Comparison of ENCODE assay signal across 9 cellular contexts in the genomic region with DNA sequence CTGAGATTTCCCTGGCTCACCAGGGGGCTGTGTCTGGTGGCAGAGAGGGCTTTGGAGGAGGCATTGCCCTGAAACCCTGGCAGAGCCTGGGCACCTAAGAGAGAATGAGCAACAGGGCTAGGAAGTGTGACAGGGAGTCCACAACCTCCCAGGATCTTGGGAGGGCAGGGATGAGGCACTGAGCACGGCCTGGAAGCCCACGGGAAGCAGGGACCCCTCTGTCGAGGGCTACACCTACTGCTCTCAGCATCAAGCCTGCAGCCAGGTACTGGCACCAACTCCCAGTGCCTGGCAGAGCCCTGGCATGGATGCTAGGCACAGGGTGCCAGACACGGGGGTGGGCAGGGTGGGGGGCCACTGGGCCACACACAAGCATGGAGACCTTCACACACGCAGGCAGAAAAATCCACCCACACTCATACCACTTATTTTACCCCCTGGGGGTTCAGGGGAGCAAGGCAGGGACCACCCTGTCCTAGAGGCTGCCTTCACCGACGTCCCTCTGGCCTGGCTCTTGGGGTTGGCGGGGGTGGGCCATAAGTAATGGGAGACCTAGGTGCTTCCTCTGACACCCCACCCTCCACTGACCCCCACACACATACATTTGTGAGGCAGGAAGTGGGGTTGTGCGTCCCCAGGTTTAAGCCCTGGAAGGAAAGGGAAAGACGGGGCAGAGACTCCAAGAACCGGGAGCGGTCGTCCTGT. TPM values are rescaled to one million over a fixed set of nuclear protein-coding genes. Genes with fewer than 3 reads are reported as not detected.
DNase-seq lines count a peak whose midpoint lies in the region; ATAC-seq, FAIRE-seq and TF ChIP-seq lines count a peak whose summit lies in the region.
"Had no signal": no experiment of that assay in that cellular context is flagged by ENCODE, and none has a peak within 500 bp of the region (broad histone marks: within the 10 kb centered on the region; RNA-seq: fewer than 3 reads in every experiment).

No MANE protein-coding gene starts in this region.

- no peaks in the 10 kb centered on the region for H3K36me3 ChIP-seq in PC-3 (ENCODE audit: low read depth, low read length)
- H3K36me3 ChIP-seq in esophagus (ENCODE audit: control insufficient read depth in 2 of 2, insufficient read depth in 2 of 2, low read length in 1 of 2), result no peaks in the 10 kb centered on the region
- no peaks in the 10 kb centered on the region for H3K36me3 ChIP-seq in pancreas

- no peaks in the 10 kb centered on the region for H3K79me2 ChIP-seq in PC-3 (ENCODE audit: low read length)

- BruUV-seq in PC-3 (replicated peaks; lab: Mats Ljungman, UMichigan), result no TSS peak

- no peak overlapping the region for H3K27ac Mint-ChIP-seq in CD4-positive, alpha-beta T cell

- no peak for DNase-seq in CD4-positive, alpha-beta T cell
- no peak for DNase-seq in PC-3
- peak in 1 of 6 donors; percentile 42 for DNase-seq in pancreas
- no peak for DNase-seq in NCI-H2029 treated with DMSO at 0.1 percent for 48 hours (lab: John Stamatoyannopoulos, UW)
- no peak for DNase-seq in globus pallidus (ENCODE audit: low spot score)
- no peak for DNase-seq in NCI-H1105 treated with DMSO at 0.1 percent for 48 hours (lab: John Stamatoyannopoulos, UW)

- intact Hi-C loops in CD4-positive, alpha-beta T cell (cut with DNase I, micrococcal nuclease), result loop anchor here in 1 of 2 experiments (2.0 to 5.0 kb wide), 3 partner anchors 35 to 168 kb away; no protein-coding TSS in a partner anchor
- intact Hi-C loops in PC-3 (cut with micrococcal nuclease), result no loop called here
- intact Hi-C loops in pancreas (cut with DNase I), result loop anchor here in 2 of 3 donors (2.0 to 5.0 kb wide), 2 partner anchors 35 to 37 kb away; no protein-coding TSS in a partner anchor

- no peak for ATAC-seq in CD4-positive, alpha-beta T cell (ENCODE audit: poor library complexity)
- ATAC-seq in PC-3 (no peak), pancreas (no peak), GM18868 (IDR thresholded peaks at IDR 0.05; ENCODE audit: unreplicated experiment) (no peak)

- H3K9me2 ChIP-seq in PC-3 (replicated peaks; ENCODE audit: low read length), result no peaks in the 10 kb centered on the region

- H3K9me3 Mint-ChIP-seq in CD4-positive, alpha-beta T cell, result no peaks in the 10 kb centered on the region

- H2AFZ ChIP-seq in PC-3 (ENCODE audit: low read length), result peak overlapping the region; percentile 73

- TF ChIP-seq CTCF in CD4-positive, alpha-beta T cell (IDR thresholded peaks at IDR 0.05), result no peak
- TF ChIP-seq CTCF in PC-3 (conservative IDR thresholded peaks at IDR 0.05; ENCODE audit: low read depth, low read length), result no peak
- no peak for TF ChIP-seq CTCF in pancreas (IDR thresholded peaks at IDR 0.05)

- peak overlapping the region; percentile 84 for H3K4me3 Mint-ChIP-seq in CD4-positive, alpha-beta T cell

- peaks cover 35% of the 10 kb centered on the region for H3K27me3 ChIP-seq in CD4-positive, alpha-beta T cell (ENCODE audit: control insufficient read depth, insufficient read depth, low read length)
- H3K27me3 ChIP-seq in PC-3 (ENCODE audit: low read length) (no peaks in the 10 kb centered on the region), esophagus (ENCODE audit: control insufficient read depth in 1 of 2, insufficient read depth in 2 of 2, low read length in 2 of 2) (no peaks in the 10 kb centered on the region), pancreas (no peaks in the 10 kb centered on the region)

- H3K9me3 ChIP-seq in CD4-positive, alpha-beta T cell (ENCODE audit: control insufficient read depth, low read length), result no peaks in the 10 kb centered on the region
- H3K9me3 ChIP-seq in PC-3 (ENCODE audit: low read length) (no peaks in the 10 kb centered on the region), esophagus (ENCODE audit: control insufficient read depth in 2 of 2, insufficient read depth in 1 of 2, low read depth in 1 of 2, low read length in 1 of 2) (no peaks in the 10 kb centered on the region), pancreas (no peaks in the 10 kb centered on the region)

- no peak for FAIRE-seq in pancreas (lab: Jason Lieb, UNC)

- H3K4me1 ChIP-seq in PC-3 (ENCODE audit: insufficient read depth, low read length) (peaks cover 3% of the 10 kb centered on the region), esophagus (ENCODE audit: control insufficient read depth in 2 of 2, insufficient read depth in 2 of 2, low read length in 1 of 2) (peaks cover 6 to 15% of the 10 kb centered on the region in 2 donors), pancreas (peaks cover 8 to 20% (median 12%) of the 10 kb centered on the region in 3 donors)

- H3K4me3 ChIP-seq in PC-3 (ENCODE audit: low read length) (peak overlapping the region; percentile 68), esophagus (ENCODE audit: low read depth in 1 of 2, low read length in 2 of 2) (peak overlapping the region; percentile 33 to 48), pancreas (peak overlapping the region; percentile 15 to 57 (median 42))

- POLR2A ChIA-PET in CD4-positive, alpha-beta T cell (lab: Charles Lee), result no interaction called here
- POLR2A ChIA-PET in PC-3 (lab: Charles Lee; ENCODE audit: unreplicated experiment), result no interaction called here

- WGBS in esophagus, 2 donors, result 27 to 30% methylated on average over 13 of the region's 13 CpGs
- 43 to 44% methylated on average over 12 to 13 of the region's 13 CpGs for WGBS in pancreas, 2 donors

- H3K9ac ChIP-seq in PC-3 (ENCODE audit: low read length), result peak overlapping the region; percentile 54

- peak overlapping the region; percentile 88 for H3K4me2 ChIP-seq in PC-3 (ENCODE audit: low read length)

- H3F3A ChIP-seq in PC-3 (ENCODE audit: low read length, unreplicated experiment), result no peaks in the 10 kb centered on the region

- H3K4me1 Mint-ChIP-seq in CD4-positive, alpha-beta T cell (ENCODE audit: low read depth), result peaks cover 9% of the 10 kb centered on the region

- H4K20me1 ChIP-seq in PC-3 (ENCODE audit: low read length), result no peaks in the 10 kb centered on the region

- H3K27me3 Mint-ChIP-seq in CD4-positive, alpha-beta T cell, result peaks cover 55% of the 10 kb centered on the region

- CTCF ChIA-PET in CD4-positive, alpha-beta T cell (lab: Charles Lee), result no interaction called here
- CTCF ChIA-PET in PC-3 (lab: Charles Lee), result no interaction called here

- H3K27ac ChIP-seq in CD4-positive, alpha-beta T cell (ENCODE audit: low read depth, low read length), result no peak overlapping the region
- H3K27ac ChIP-seq in PC-3 (ENCODE audit: low read length) (no peak overlapping the region), esophagus (ENCODE audit: low read depth in 2 of 2, low read length in 1 of 2) (peak overlapping the region in 1 of 2 donors; percentile 53), pancreas (peak overlapping the region; percentile 67 to 84 (median 78))

- no peaks in the 10 kb centered on the region for H3K36me3 Mint-ChIP-seq in CD4-positive, alpha-beta T cell (ENCODE audit: low read depth)

RNA-seq across cellular contexts. Expression of a gene that starts 1.0 kb away (rescaled TPM):
- not detected for total RNA-seq in CD4-positive, alpha-beta T cell
- 2.4 and 8.3 TPM in 2 replicates for total RNA-seq in PC-3 (2014; rRNA removed)
- 10 to 100 TPM; 10.7 to 15.2 TPM for polyA plus RNA-seq in esophagus
- 1 to 10 TPM; 1.4 to 6.8 (median 5.0) TPM for total RNA-seq in pancreas
- polyA plus RNA-seq in pancreas, result 10 to 100 TPM in 1 of 2 donors, 1 to 10 TPM in 1; 7.7 to 11.3 TPM
- total RNA-seq: dermis microvascular lymphatic vessel endothelial cell had no signal

RNA-seq across cellular contexts. Expression of a gene that starts 13.7 kb away (rescaled TPM):
- under 1 TPM in 1 of 2 experiments, not detected in 1; 0.22 TPM for total RNA-seq in CD4-positive, alpha-beta T cell
- 4.8 and 5.1 TPM in 2 replicates for total RNA-seq in PC-3 (2014; rRNA removed)
- 1 to 10 TPM; 3.3 to 4.7 TPM for polyA plus RNA-seq in esophagus
- total RNA-seq in pancreas, result 10 to 100 TPM in 2 of 6 donors, 1 to 10 TPM in 4; 8.1 to 11.3 (median 9.7) TPM
- 10 to 100 TPM; 11.2 to 15.2 TPM for polyA plus RNA-seq in pancreas

RNA-seq across cellular contexts. Expression of a gene that starts 36.7 kb away (rescaled TPM):
- not detected for total RNA-seq in CD4-positive, alpha-beta T cell
- total RNA-seq in PC-3 (2014; rRNA removed) (not detected in 2 replicates), pancreas (10 to 100 TPM in 2 of 6 donors, 1 to 10 TPM in 4; 4.5 to 30.3 (median 7.1) TPM)
- polyA plus RNA-seq in esophagus (10 to 100 TPM; 15.2 to 39.0 TPM), pancreas (10 to 100 TPM; 30.1 to 76.2 TPM)

RNA-seq across cellular contexts. Expression of a gene that starts 51.0 kb away (rescaled TPM):
- total RNA-seq in CD4-positive, alpha-beta T cell, result 10 to 100 TPM; 39.4 to 41.7 TPM
- 65.5 and 76.6 TPM in 2 replicates for total RNA-seq in PC-3 (2014; rRNA removed)
- 10 to 100 TPM; 17.0 to 78.1 TPM for polyA plus RNA-seq in esophagus
- 10 to 100 TPM; 22.8 to 47.7 (median 32.3) TPM for total RNA-seq in pancreas
- polyA plus RNA-seq in pancreas, result 10 to 100 TPM; 17.4 to 54.0 TPM

RNA-seq across cellular contexts. Expression of a gene that starts 53.4 kb away (rescaled TPM):
- not detected for total RNA-seq in CD4-positive, alpha-beta T cell
- total RNA-seq in PC-3 (2014; rRNA removed) (not detected in 2 replicates), pancreas (not detected)
- polyA plus RNA-seq in esophagus (not detected), pancreas (under 1 TPM in 1 of 2 donors, not detected in 1; 0.23 TPM)
- total RNA-seq: dermis microvascular lymphatic vessel endothelial cell had no signal

Comparison
In these comparisons a context has a peak if more than half of its experiments do, and no peak if none do; other contexts are left out.
1. H3K27ac ChIP-seq: peak in pancreas (4 of 4); none in CD4-positive, alpha-beta T cell (single experiment) and PC-3 (single experiment).
2. Peak in every context shown above with its lines, with median percentiles within 50 percentile points of each other: H3K4me3 ChIP-seq.